Comparison of ENCODE assay signal across 8 cellular contexts in the genomic region with DNA sequence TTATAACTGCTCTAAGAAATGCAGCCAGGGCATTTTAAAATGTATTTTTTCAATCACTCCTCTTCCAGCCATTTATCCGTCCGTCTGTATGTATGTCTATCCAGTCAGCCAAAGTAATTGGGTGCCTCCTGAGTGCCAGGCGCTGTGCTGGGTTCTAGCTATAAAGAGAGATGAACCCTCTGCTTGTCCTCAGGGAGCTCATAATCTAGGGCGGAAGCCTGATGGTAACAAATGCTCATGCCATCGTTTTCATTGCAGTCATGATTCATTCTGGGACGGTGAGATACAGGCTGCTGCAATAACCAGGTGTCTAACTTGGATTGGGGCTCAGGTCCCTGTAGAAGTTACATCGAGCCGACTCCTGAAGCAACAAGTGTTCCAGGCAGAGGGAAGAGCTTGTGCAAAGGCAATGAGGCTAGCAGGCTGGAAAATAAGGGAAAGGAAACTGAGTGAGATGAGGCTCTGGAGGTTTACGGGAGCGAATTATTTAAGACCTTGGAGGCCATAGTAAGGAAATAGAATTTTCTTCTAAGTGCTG. TPM values are rescaled to one million over a fixed set of nuclear protein-coding genes. Genes with fewer than 3 reads are reported as not detected.
DNase-seq lines count a peak whose midpoint lies in the region; ATAC-seq and TF ChIP-seq lines count a peak whose summit lies in the region.

No MANE protein-coding gene starts in this region.

- no peak for TF ChIP-seq EP300 in sigmoid colon (IDR thresholded peaks at IDR 0.05)

- no peaks in the 10 kb centered on the region for H3K9me3 ChIP-seq in esophagus squamous epithelium
- no peaks in the 10 kb centered on the region for H3K9me3 ChIP-seq in sigmoid colon

- TF ChIP-seq CTCF in esophagus squamous epithelium (IDR thresholded peaks at IDR 0.05) = peak in 2 of 6 experiments; percentile 1 to 3
- no peak for TF ChIP-seq CTCF in sigmoid colon (IDR thresholded peaks at IDR 0.05)

- CTCF ChIA-PET in HEK293T (lab: Yijun Ruan, JAX) = interaction anchor here (0.6 to 4.5 kb wide), 3 partner anchors 9 to 109 kb away, joined by 4 to 54 read pairs (median 5); no protein-coding TSS in a partner anchor

- DNase-seq in esophagus squamous epithelium (lab: John Stamatoyannopoulos, UW) = no peak
- DNase-seq in sigmoid colon = no peak
- DNase-seq in COR-L47 (lab: John Stamatoyannopoulos, UW) = no peak
- DNase-seq in stimulated activated CD4-positive, alpha-beta T cell treated with anti-CD3 and anti-CD28 coated beads, Interleukin-2, amount 100 ng/mL, for 24 hours = no peak
- no peak for DNase-seq in HEK293T (ENCODE audit: extremely low spot score)

- ATAC-seq in GM18517 (IDR thresholded peaks at IDR 0.05; ENCODE audit: unreplicated experiment) (peak; percentile 8), HG03159 (IDR thresholded peaks at IDR 0.05; ENCODE audit: unreplicated experiment) (no peak)

- H3K36me3 ChIP-seq in esophagus squamous epithelium = no peaks in the 10 kb centered on the region
- no peaks in the 10 kb centered on the region for H3K36me3 ChIP-seq in sigmoid colon

- 0 out of 2 replicates have a peak, but pooled peaks have one; percentile 2 for TF ChIP-seq POLR2A in Raji (IDR thresholded peaks at IDR 0.05; ENCODE audit: insufficient read depth, low read depth, low read length)
- no peak for TF ChIP-seq POLR2A in esophagus squamous epithelium (IDR thresholded peaks at IDR 0.05)
- no peak for TF ChIP-seq POLR2A in sigmoid colon (IDR thresholded peaks at IDR 0.05)

- H3K4me3 ChIP-seq in esophagus squamous epithelium = peak overlapping the region; percentile 50 to 89 (median 64)
- H3K4me3 ChIP-seq in sigmoid colon = peak overlapping the region; percentile 47 to 82 (median 66)

- POLR2A ChIA-PET in HEK293T (lab: Yijun Ruan, JAX) = interaction anchor here (1.5 kb wide), 1 partner anchor 9 kb away, joined by 3 read pairs; no protein-coding TSS in a partner anchor

- intact Hi-C loops in esophagus squamous epithelium (cut with DNase I) = loop anchor here (10.0 kb wide), 1 partner anchor 266 kb away; a partner anchor contains a TSS
- intact Hi-C loops in sigmoid colon (cut with DNase I) = loop anchor here (5.0 to 10.0 kb wide), 3 partner anchors 103 to 336 kb away; a partner anchor contains a TSS

- H3K4me1 ChIP-seq in esophagus squamous epithelium (peaks cover 40 to 70% (median 48%) of the 10 kb centered on the region in 3 donors), sigmoid colon (peaks cover 0 to 27% (median 14%) of the 10 kb centered on the region in 4 donors)

- WGBS in esophagus squamous epithelium, 2 donors = 38 to 48% methylated on average over 10 of the region's 10 CpGs
- 38 to 58% methylated on average over 10 of the region's 10 CpGs for WGBS in sigmoid colon, 2 donors

- H3K27ac ChIP-seq in esophagus squamous epithelium = peak overlapping the region; percentile 86 to 99 (median 95)
- H3K27ac ChIP-seq in sigmoid colon = peak overlapping the region; percentile 91

- no peaks in the 10 kb centered on the region for H3K27me3 ChIP-seq in esophagus squamous epithelium
- no peaks in the 10 kb centered on the region for H3K27me3 ChIP-seq in sigmoid colon

TF ChIP-seq in HEK293T, 16 proteins besides CTCF, POLR2A, EP300 and RAD21:
- TF ChIP-seq BHLHE40 (IDR thresholded peaks at IDR 0.05; ENCODE audit: borderline replicate concordance) (no peak), SP1 (IDR thresholded peaks at IDR 0.05) (no peak), ARNT (IDR thresholded peaks at IDR 0.05) (no peak), ZNF384 (IDR thresholded peaks at IDR 0.05) (no peak), FOXK2 (IDR thresholded peaks at IDR 0.05) (no peak), LEF1 (IDR thresholded peaks at IDR 0.05; ENCODE audit: borderline replicate concordance) (no peak), SUZ12 (IDR thresholded peaks at IDR 0.05) (no peak), L3MBTL2 (conservative IDR thresholded peaks at IDR 0.05) (no peak), HDGF (IDR thresholded peaks at IDR 0.05; ENCODE audit: borderline replicate concordance) (no peak), CTBP1 (IDR thresholded peaks at IDR 0.05; ENCODE audit: borderline replicate concordance) (no peak), TARDBP (IDR thresholded peaks at IDR 0.05) (no peak), FOXA1 (IDR thresholded peaks at IDR 0.05) (no peak), NFRKB (IDR thresholded peaks at IDR 0.05) (no peak), FOXM1 (IDR thresholded peaks at IDR 0.05; ENCODE audit: borderline replicate concordance) (no peak), ELF4 (IDR thresholded peaks at IDR 0.05) (no peak)
- TF ChIP-seq, protein P1, sequence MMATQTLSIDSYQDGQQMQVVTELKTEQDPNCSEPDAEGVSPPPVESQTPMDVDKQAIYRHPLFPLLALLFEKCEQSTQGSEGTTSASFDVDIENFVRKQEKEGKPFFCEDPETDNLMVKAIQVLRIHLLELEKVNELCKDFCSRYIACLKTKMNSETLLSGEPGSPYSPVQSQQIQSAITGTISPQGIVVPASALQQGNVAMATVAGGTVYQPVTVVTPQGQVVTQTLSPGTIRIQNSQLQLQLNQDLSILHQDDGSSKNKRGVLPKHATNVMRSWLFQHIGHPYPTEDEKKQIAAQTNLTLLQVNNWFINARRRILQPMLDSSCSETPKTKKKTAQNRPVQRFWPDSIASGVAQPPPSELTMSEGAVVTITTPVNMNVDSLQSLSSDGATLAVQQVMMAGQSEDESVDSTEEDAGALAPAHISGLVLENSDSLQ (IDR thresholded peaks at IDR 0.05) = no peak

RNA-seq across cellular contexts. Expression of a gene that starts 11.6 kb away (rescaled TPM):
- 100 to 1,000 TPM in 1 of 4 donors, 10 to 100 TPM in 2, 1 to 10 TPM in 1; 4.0 to 194 (median 13.6) TPM for total RNA-seq in esophagus squamous epithelium
- total RNA-seq in sigmoid colon = 100 to 1,000 TPM in 2 of 4 donors, 10 to 100 TPM in 2; 33.6 to 118 (median 82.0) TPM
- 100 to 1,000 TPM in 1 of 3 donors, 10 to 100 TPM in 1, 1 to 10 TPM in 1; 9.0 to 245 (median 16.0) TPM for polyA plus RNA-seq in sigmoid colon

RNA-seq across cellular contexts. Expression of a gene that starts 25.4 kb away (rescaled TPM):
- 10 to 100 TPM in 2 of 4 donors, 1 to 10 TPM in 2; 1.2 to 12.4 (median 7.5) TPM for total RNA-seq in esophagus squamous epithelium
- total RNA-seq in sigmoid colon = 10 to 100 TPM in 1 of 4 donors, 1 to 10 TPM in 3; 6.6 to 11.4 (median 8.0) TPM
- polyA plus RNA-seq in sigmoid colon = 10 to 100 TPM in 1 of 3 donors, 1 to 10 TPM in 2; 3.0 to 14.4 (median 5.1) TPM

RNA-seq across cellular contexts. Expression of a gene that starts 56.4 kb away (rescaled TPM):
- total RNA-seq in esophagus squamous epithelium (100 to 1,000 TPM in 1 of 4 donors, 10 to 100 TPM in 3; 22.2 to 112 (median 30.6) TPM), sigmoid colon (10 to 100 TPM; 10.9 to 34.1 (median 14.3) TPM)
- 10 to 100 TPM in 1 of 3 donors, 1 to 10 TPM in 2; 1.8 to 17.4 (median 2.1) TPM for polyA plus RNA-seq in sigmoid colon
